Comparison of ENCODE assay signal across 14 cellular contexts in genomic region chr10:114681542-114681941, GRCh38. TPM values are rescaled to one million over a fixed set of nuclear protein-coding genes. Genes with fewer than 3 reads are reported as not detected.
A peak's percentile ranks its signal among the peaks of the same experiment; 100 is the strongest.
DNase-seq lines count a peak whose midpoint lies in the region; ATAC-seq, FAIRE-seq and TF ChIP-seq lines count a peak whose summit lies in the region.
"Had no signal": no experiment of that assay in that cellular context is flagged by ENCODE, and none has a peak within 500 bp of the region (broad histone marks: within the 10 kb centered on the region; RNA-seq: fewer than 3 reads in every experiment).

No MANE protein-coding gene starts in this region.

- POLR2A ChIA-PET in endothelial cell of umbilical vein (lab: Charles Lee), result no interaction called here

- CTCF ChIA-PET in endothelial cell of umbilical vein (lab: Charles Lee), result interaction anchor here (1.0 to 6.8 kb wide), 9 partner anchors 12 to 210 kb away, joined by 3 to 54 read pairs (median 4); no protein-coding TSS in a partner anchor

- peak overlapping the region; percentile 94 for H2AFZ ChIP-seq in endothelial cell of umbilical vein (ENCODE audit: low read depth, low read length)
- no peak overlapping the region for H2AFZ ChIP-seq in mesenchymal stem cell (ENCODE audit: low read depth, low read length)

- no peak overlapping the region for H2BK120ac ChIP-seq in mesenchymal stem cell (ENCODE audit: low read depth, low read length)

- H3K79me1 ChIP-seq in mesenchymal stem cell (replicated peaks; ENCODE audit: low read length, poor library complexity, severe bottlenecking), result peaks cover 3% of the 10 kb centered on the region

- H3K27me3 ChIP-seq in endothelial cell of umbilical vein (ENCODE audit: control insufficient read depth in 2 of 2, insufficient read depth in 2 of 2, low read length in 2 of 2) (no peaks in the 10 kb centered on the region), mesenchymal stem cell (ENCODE audit: control insufficient read depth in 1 of 2, insufficient read depth in 1 of 2, low read length in 2 of 2) (no peaks in the 10 kb centered on the region)
- H3K27me3 ChIP-seq: BLaER1 treated with 17β-estradiol and CSF1 and Interleukin-3, amounts not matched to agents 10 nM and 100 nM; left lung had no signal

- H3K9ac ChIP-seq in endothelial cell of umbilical vein (replicated peaks; ENCODE audit: extremely low read depth, insufficient read depth, low read length), result peak overlapping the region; percentile 89
- H3K9ac ChIP-seq in mesenchymal stem cell (ENCODE audit: low read length), result no peak overlapping the region
- H3K9ac ChIP-seq: BLaER1 treated with 17β-estradiol and CSF1 and Interleukin-3, amounts not matched to agents 10 nM and 100 nM had no signal

- H2BK12ac ChIP-seq in mesenchymal stem cell (ENCODE audit: low read length in 2 of 2), result peak overlapping the region in 1 of 2 experiments; percentile 67

- TF ChIP-seq POLR2A in endothelial cell of umbilical vein (IDR thresholded peaks at IDR 0.05; ENCODE audit: low read depth, low read length), result no peak

- WGBS in mesenchymal stem cell, result 81% methylated on average over 5 of the region's 5 CpGs

- intact Hi-C loops in endothelial cell of umbilical vein (cut with micrococcal nuclease), result no loop called here

- peak overlapping the region in 1 of 2 experiments; percentile 87 for H3K14ac ChIP-seq in mesenchymal stem cell (ENCODE audit: low read length in 2 of 2)

- H3K4me2 ChIP-seq in endothelial cell of umbilical vein (ENCODE audit: insufficient read depth, low read length) (peak overlapping the region; percentile 89), mesenchymal stem cell (ENCODE audit: low read length, poor library complexity, severe bottlenecking) (no peak overlapping the region)
- H3K4me2 ChIP-seq: BLaER1 treated with 17β-estradiol and CSF1 and Interleukin-3, amounts not matched to agents 10 nM and 100 nM had no signal

- no peak overlapping the region for H3K23ac ChIP-seq in mesenchymal stem cell (ENCODE audit: low read length in 2 of 2)

- no peak overlapping the region for H4K8ac ChIP-seq in mesenchymal stem cell (ENCODE audit: low read length)

- H2BK5ac ChIP-seq in mesenchymal stem cell (ENCODE audit: low read depth, low read length, poor library complexity, severe bottlenecking), result no peak overlapping the region

- H2AK5ac ChIP-seq in mesenchymal stem cell (ENCODE audit: low read length, severe bottlenecking), result no peak overlapping the region

- peak overlapping the region in 1 of 3 experiments; percentile 68 for H3K4me3 ChIP-seq in endothelial cell of umbilical vein (replicated peaks in 1 of 3; ENCODE audit: insufficient read depth in 1 of 3, low read depth in 1 of 3, low read length in 3 of 3)
- no peak overlapping the region for H3K4me3 ChIP-seq in mesenchymal stem cell (ENCODE audit: insufficient read depth in 1 of 2, low read depth in 1 of 2, low read length in 2 of 2)
- H3K4me3 ChIP-seq: BLaER1 treated with 17β-estradiol and CSF1 and Interleukin-3, amounts not matched to agents 10 nM and 100 nM had no signal

- H3K4me1 ChIP-seq in endothelial cell of umbilical vein (ENCODE audit: control insufficient read depth, extremely low read depth, insufficient read depth, low read length) (peaks cover 45% of the 10 kb centered on the region), mesenchymal stem cell (ENCODE audit: control insufficient read depth, insufficient read depth, low read depth, low read length) (peaks cover 14% of the 10 kb centered on the region)

- DNase-seq in H4 (ENCODE audit: low spot score), result peak; percentile 65
- DNase-seq in RCC 7860 (ENCODE audit: low spot score), result peak; percentile 89
- peak; percentile 71 for DNase-seq in endothelial cell of umbilical vein (ENCODE audit: low read depth, low spot score)
- peak; percentile 28 for DNase-seq in mesenchymal stem cell
- DNase-seq in SK-N-DZ (ENCODE audit: low spot score), result no peak
- DNase-seq: activated CD4-positive, alpha-beta T cell treated with anti-CD3 and anti-CD28 coated beads, Interleukin-2, amount 50 U/mL, for 1 hour; activated naive CD8-positive, alpha-beta T cell treated with anti-CD3 and anti-CD28 coated beads for 36 hours; erythroblast; left lung; NCI-H2171 treated with DMSO at 0.1 percent for 48 hours had no signal

- H3K9me1 ChIP-seq in endothelial cell of umbilical vein (replicated peaks; ENCODE audit: control insufficient read depth, extremely low read depth, insufficient read depth, low read length), result no peaks in the 10 kb centered on the region

- ATAC-seq in HG03354 (IDR thresholded peaks at IDR 0.05; ENCODE audit: poor library complexity, severe bottlenecking, unreplicated experiment) (no peak), HG03139 (IDR thresholded peaks at IDR 0.05; ENCODE audit: unreplicated experiment) (no peak), GM21528 (IDR thresholded peaks at IDR 0.05; ENCODE audit: low FRiP score, unreplicated experiment) (no peak)
- ATAC-seq: left lung had no signal

- FAIRE-seq in RCC 7860 (lab: Jason Lieb, UNC) (peak; percentile 92), endothelial cell of umbilical vein (lab: Jason Lieb, UNC) (peak; percentile 76)

- BruUV-seq in endothelial cell of umbilical vein (replicated peaks; lab: Mats Ljungman, UMichigan), result no TSS peak

- H3K4ac ChIP-seq in mesenchymal stem cell (ENCODE audit: low read depth in 1 of 2, low read length in 2 of 2), result no peak overlapping the region

- no peaks in the 10 kb centered on the region for H3K79me2 ChIP-seq in endothelial cell of umbilical vein (ENCODE audit: control insufficient read depth, insufficient read depth, low read length)

- TF ChIP-seq CTCF in endothelial cell of umbilical vein (IDR thresholded peaks at IDR 0.05; ENCODE audit: extremely low read depth in 1 of 2, insufficient read depth in 1 of 2, low read depth in 1 of 2, low read length in 2 of 2), result no peak

- no peak overlapping the region for H2BK15ac ChIP-seq in mesenchymal stem cell (ENCODE audit: low read depth, poor library complexity, severe bottlenecking)

- H3K18ac ChIP-seq in mesenchymal stem cell (ENCODE audit: low read depth in 1 of 2, low read length in 2 of 2), result peak overlapping the region in 1 of 2 experiments; percentile 80

- H3K27ac ChIP-seq in endothelial cell of umbilical vein (ENCODE audit: insufficient read depth, low read depth, low read length) (peak overlapping the region; percentile 46), mesenchymal stem cell (ENCODE audit: low read length, poor library complexity, severe bottlenecking) (no peak overlapping the region)
- H3K27ac ChIP-seq: BLaER1 treated with 17β-estradiol and CSF1 and Interleukin-3, amounts not matched to agents 10 nM and 100 nM had no signal

- H3K36me3 ChIP-seq in endothelial cell of umbilical vein (ENCODE audit: control insufficient read depth in 2 of 2, extremely low read depth in 1 of 2, insufficient read depth in 2 of 2, low read length in 2 of 2) (no peaks in the 10 kb centered on the region), mesenchymal stem cell (ENCODE audit: control insufficient read depth in 1 of 2, insufficient read depth in 2 of 2, low read depth in 1 of 2, low read length in 2 of 2) (no peaks in the 10 kb centered on the region)
- H3K36me3 ChIP-seq: BLaER1 treated with 17β-estradiol and CSF1 and Interleukin-3, amounts not matched to agents 10 nM and 100 nM; left lung had no signal

- H4K91ac ChIP-seq in mesenchymal stem cell (ENCODE audit: low read length), result no peak overlapping the region

- dilution Hi-C loops in endothelial cell of umbilical vein (cut with MboI; ENCODE audit: extremely low pct_ligation_motif_present, low sequenced_read_pairs), result loop anchor here (25.0 kb wide), 1 partner anchor 119 kb away; no protein-coding TSS in a partner anchor

- no peaks in the 10 kb centered on the region for H4K20me1 ChIP-seq in endothelial cell of umbilical vein (replicated peaks; ENCODE audit: control insufficient read depth, extremely low read depth, insufficient read depth, low read length)
- H4K20me1 ChIP-seq: BLaER1 treated with 17β-estradiol and CSF1 and Interleukin-3, amounts not matched to agents 10 nM and 100 nM had no signal

- H3K9me3 ChIP-seq in endothelial cell of umbilical vein (replicated peaks; ENCODE audit: control insufficient read depth, insufficient read depth, low read length) (no peaks in the 10 kb centered on the region), mesenchymal stem cell (ENCODE audit: control insufficient read depth, low read length) (no peaks in the 10 kb centered on the region)
- H3K9me3 ChIP-seq: BLaER1 treated with 17β-estradiol and CSF1 and Interleukin-3, amounts not matched to agents 10 nM and 100 nM; left lung had no signal

TF ChIP-seq in endothelial cell of umbilical vein, 7 proteins besides CTCF, POLR2A, EP300 and RAD21:
- no peak for TF ChIP-seq EZH2 (IDR thresholded peaks at IDR 0.05; ENCODE audit: borderline replicate concordance, low read depth, low read length, severe bottlenecking)
- peak; percentile 63 for TF ChIP-seq FOS (IDR thresholded peaks at IDR 0.05; ENCODE audit: borderline replicate concordance, insufficient read depth, low read length)

RNA-seq across cellular contexts. Expression of gene ABLIM1, which starts 23.5 kb away (rescaled TPM):
- total RNA-seq in H4 (2014; rRNA removed; shearing (Covaris generic)), result 1.2 and 4.5 TPM in 2 replicates
- total RNA-seq in endothelial cell of umbilical vein, result 111 and 128 TPM in 2 replicates
- polyA plus RNA-seq in endothelial cell of umbilical vein, result 202 and 235 TPM in 2 replicates
- polyA plus RNA-seq in endothelial cell of umbilical vein (2011; cell fraction: cytosol; rRNA removed), result 70.1 and 75.0 TPM in 2 replicates
- polyA plus RNA-seq in endothelial cell of umbilical vein (2011; cell fraction: nucleus; rRNA removed), result 155 and 160 TPM in 2 replicates
- polyA plus RNA-seq in endothelial cell of umbilical vein (2012), result 56.4 and 63.6 TPM in 2 replicates
- 467 and 488 TPM in 2 replicates for polyA minus RNA-seq in endothelial cell of umbilical vein
- polyA minus RNA-seq in endothelial cell of umbilical vein (2011; cell fraction: cytosol; rRNA and poly(A)+ RNA removed), result 79.5 TPM
- polyA minus RNA-seq in endothelial cell of umbilical vein (2011; cell fraction: nucleus; rRNA and poly(A)+ RNA removed), result 282 and 347 TPM in 2 replicates
- 6.7 TPM for polyA plus RNA-seq in mesenchymal stem cell (2013, experiment 1 of 2)
- 5.9 TPM for polyA plus RNA-seq in mesenchymal stem cell (2013, experiment 2 of 2)
- polyA plus RNA-seq in SK-N-DZ (2014; cell fraction: cytosol; rRNA removed), result 21.0 and 33.7 TPM in 2 replicates
- 11.5 and 20.8 TPM in 2 replicates for polyA plus RNA-seq in SK-N-DZ (2014; cell fraction: nucleus; rRNA removed)

Comparison
In these comparisons a context has a peak if more than half of its experiments do, and no peak if none do; other contexts are left out.
1. RNA of gene ABLIM1, which starts 23.5 kb away (total RNA-seq): 111 to 128 TPM in endothelial cell of umbilical vein; 1.2 to 4.5 TPM in H4; every median in the first group is over 10 times any median in the second.